In genomic region chr9:89969881-89970639, GRCh38 we compare ENCODE assay signal across 24 cellular contexts.
DNase-seq lines count a peak whose midpoint lies in the region; ATAC-seq, FAIRE-seq and TF ChIP-seq lines count a peak whose summit lies in the region.
"Had no signal": no experiment of that assay in that cellular context is flagged by ENCODE, and none has a peak within 500 bp of the region (broad histone marks: within the 10 kb centered on the region; RNA-seq: fewer than 3 reads in every experiment).

No MANE protein-coding gene starts in this region.

- FAIRE-seq in GM19239 (lab: Jason Lieb, UNC) = no peak
- FAIRE-seq: G401.6, TTC549 had no signal

- H3K27ac ChIP-seq in left lung = no peak overlapping the region
- H3K27ac ChIP-seq in upper lobe of right lung = no peak overlapping the region
- H3K27ac ChIP-seq: BLaER1 treated with 17β-estradiol and CSF1 and Interleukin-3, amounts not matched to agents 10 nM and 100 nM; SJSA1; stomach; tibial nerve had no signal

- ATAC-seq in left lung (peak; percentile 72), upper lobe of right lung (peak; percentile 38)
- ATAC-seq: esophagus mucosa; naive thymus-derived CD4-positive, alpha-beta T cell had no signal

- H3K4me3 Mint-ChIP-seq in activated naive CD4-positive, alpha-beta T cell treated with anti-CD3 and anti-CD28 coated beads, Interleukin-2, amount 50 U/mL, for 24 hours = no peak overlapping the region
- H3K4me3 Mint-ChIP-seq in activated T-helper 1 cell treated with anti-CD3 and anti-CD28 coated beads, Interleukin-12 subunit alpha, Interleukin-12 subunit beta, Interleukin-2, Interleukin-4 antibody, amounts not matched to agents 30 ng/mL and 10 ng/mL and 1 ng/mL, durations not matched to agents 14 hours and 24 hours and 36 hours = peak overlapping the region; percentile 2
- H3K4me3 Mint-ChIP-seq: activated naive CD4-positive, alpha-beta T cell treated with anti-CD3 and anti-CD28 coated beads, Interleukin-2, amount 10 ng/mL, durations not matched to agents 7 days and 5 days; naive thymus-derived CD4-positive, alpha-beta T cell had no signal

- H3K27me3 ChIP-seq in left lung (no peaks in the 10 kb centered on the region), upper lobe of right lung (no peaks in the 10 kb centered on the region)
- H3K27me3 ChIP-seq: BLaER1 treated with 17β-estradiol and CSF1 and Interleukin-3, amounts not matched to agents 10 nM and 100 nM; SJSA1; stomach; tibial nerve had no signal

- H3K36me3 ChIP-seq in left lung (no peaks in the 10 kb centered on the region), upper lobe of right lung (no peaks in the 10 kb centered on the region)
- H3K36me3 ChIP-seq: BLaER1 treated with 17β-estradiol and CSF1 and Interleukin-3, amounts not matched to agents 10 nM and 100 nM; SJSA1; stomach; tibial nerve had no signal

- peak overlapping the region; percentile 6 for H3K27ac Mint-ChIP-seq in activated naive CD4-positive, alpha-beta T cell treated with anti-CD3 and anti-CD28 coated beads, Interleukin-2, amount 50 U/mL, for 24 hours
- H3K27ac Mint-ChIP-seq in activated T-helper 1 cell treated with anti-CD3 and anti-CD28 coated beads, Interleukin-12 subunit alpha, Interleukin-12 subunit beta, Interleukin-2, Interleukin-4 antibody, amounts not matched to agents 30 ng/mL and 10 ng/mL and 1 ng/mL, durations not matched to agents 14 hours and 24 hours and 36 hours = peak overlapping the region; percentile 70
- H3K27ac Mint-ChIP-seq: activated naive CD4-positive, alpha-beta T cell treated with anti-CD3 and anti-CD28 coated beads, Interleukin-2, amount 10 ng/mL, durations not matched to agents 7 days and 5 days; naive thymus-derived CD4-positive, alpha-beta T cell had no signal

- no peaks in the 10 kb centered on the region for H3K27me3 Mint-ChIP-seq in activated naive CD4-positive, alpha-beta T cell treated with anti-CD3 and anti-CD28 coated beads, Interleukin-2, amount 50 U/mL, for 24 hours
- H3K27me3 Mint-ChIP-seq in activated T-helper 1 cell treated with anti-CD3 and anti-CD28 coated beads, Interleukin-12 subunit alpha, Interleukin-12 subunit beta, Interleukin-2, Interleukin-4 antibody, amounts not matched to agents 30 ng/mL and 10 ng/mL and 1 ng/mL, durations not matched to agents 14 hours and 24 hours and 36 hours (ENCODE audit: insufficient read depth) = no peaks in the 10 kb centered on the region
- H3K27me3 Mint-ChIP-seq: activated naive CD4-positive, alpha-beta T cell treated with anti-CD3 and anti-CD28 coated beads, Interleukin-2, amount 10 ng/mL, durations not matched to agents 7 days and 5 days had no signal

- TF ChIP-seq CTCF in left lung (IDR thresholded peaks at IDR 0.05) (no peak), upper lobe of right lung (IDR thresholded peaks at IDR 0.05) (no peak)

- H3K36me3 Mint-ChIP-seq in activated naive CD4-positive, alpha-beta T cell treated with anti-CD3 and anti-CD28 coated beads, Interleukin-2, amount 50 U/mL, for 24 hours = no peaks in the 10 kb centered on the region
- H3K36me3 Mint-ChIP-seq in activated T-helper 1 cell treated with anti-CD3 and anti-CD28 coated beads, Interleukin-12 subunit alpha, Interleukin-12 subunit beta, Interleukin-2, Interleukin-4 antibody, amounts not matched to agents 30 ng/mL and 10 ng/mL and 1 ng/mL, durations not matched to agents 14 hours and 24 hours and 36 hours (ENCODE audit: low read depth) = peaks cover 2% of the 10 kb centered on the region
- H3K36me3 Mint-ChIP-seq: activated naive CD4-positive, alpha-beta T cell treated with anti-CD3 and anti-CD28 coated beads, Interleukin-2, amount 10 ng/mL, durations not matched to agents 7 days and 5 days had no signal

- H3K4me1 ChIP-seq in left lung = no peaks in the 10 kb centered on the region
- peaks cover 4% of the 10 kb centered on the region for H3K4me1 ChIP-seq in upper lobe of right lung
- H3K4me1 ChIP-seq: SJSA1, tibial nerve had no signal

- H3K9me3 ChIP-seq in left lung (no peaks in the 10 kb centered on the region), upper lobe of right lung (no peaks in the 10 kb centered on the region)
- H3K9me3 ChIP-seq: BLaER1 treated with 17β-estradiol and CSF1 and Interleukin-3, amounts not matched to agents 10 nM and 100 nM; SJSA1; stomach; tibial nerve had no signal

- no peak for DNase-seq in activated naive CD4-positive, alpha-beta T cell treated with Interleukin-2 at 50 U/mL for 16 hours
- no peak for DNase-seq in activated T-helper 1 cell treated with anti-CD3 and anti-CD28 coated beads, Interleukin-12 subunit alpha, Interleukin-12 subunit beta, Interleukin-2, Interleukin-4 antibody, amounts not matched to agents 30 ng/mL and 10 ng/mL and 1 ng/mL, durations not matched to agents 14 hours and 24 hours and 36 hours (ENCODE audit: low spot score)
- DNase-seq in left lung (peak in 1 of 2 donors; percentile 42), upper lobe of right lung (no peak), T-helper 2 cell (no peak), GM19239 (ENCODE audit: insufficient read length, low spot score) (no peak)
- DNase-seq: activated naive CD4-positive, alpha-beta T cell treated with anti-CD3 and anti-CD28 coated beads, Interleukin-2, amount 10 ng/mL, durations not matched to agents 7 days and 5 days; activated T-cell treated with anti-CD3 and anti-CD28 coated beads, Interleukin-2, amount 50 U/mL, for 48 hours; aorta; foreskin fibroblast; H7; left cardiac atrium; naive thymus-derived CD4-positive, alpha-beta T cell; NCI-H2081 treated with DMSO at 0.1 percent for 48 hours; NCI-H226; occipital lobe; stomach had no signal

- H3K4me1 Mint-ChIP-seq in activated naive CD4-positive, alpha-beta T cell treated with anti-CD3 and anti-CD28 coated beads, Interleukin-2, amount 50 U/mL, for 24 hours = peaks cover 25% of the 10 kb centered on the region
- peaks cover 61% of the 10 kb centered on the region for H3K4me1 Mint-ChIP-seq in activated T-helper 1 cell treated with anti-CD3 and anti-CD28 coated beads, Interleukin-12 subunit alpha, Interleukin-12 subunit beta, Interleukin-2, Interleukin-4 antibody, amounts not matched to agents 30 ng/mL and 10 ng/mL and 1 ng/mL, durations not matched to agents 14 hours and 24 hours and 36 hours (ENCODE audit: low read depth)

- H3K4me3 ChIP-seq in left lung (no peak overlapping the region), upper lobe of right lung (no peak overlapping the region)
- H3K4me3 ChIP-seq: BLaER1 treated with 17β-estradiol and CSF1 and Interleukin-3, amounts not matched to agents 10 nM and 100 nM; SJSA1; stomach; tibial nerve had no signal

- intact Hi-C loops in activated T-helper 1 cell treated with anti-CD3 and anti-CD28 coated beads, Interleukin-12 subunit alpha, Interleukin-12 subunit beta, Interleukin-2, Interleukin-4 antibody, amounts not matched to agents 30 ng/mL and 10 ng/mL and 1 ng/mL, durations not matched to agents 14 hours and 24 hours and 36 hours (cut with micrococcal nuclease) = loop anchor here (1.0 to 5.0 kb wide), 3 partner anchors 13 to 127 kb away; no protein-coding TSS in a partner anchor
- intact Hi-C loops in left lung (cut with DNase I) (no loop called here), upper lobe of right lung (cut with DNase I) (no loop called here)

- H3K9me3 Mint-ChIP-seq in activated naive CD4-positive, alpha-beta T cell treated with anti-CD3 and anti-CD28 coated beads, Interleukin-2, amount 50 U/mL, for 24 hours = no peaks in the 10 kb centered on the region
- H3K9me3 Mint-ChIP-seq in activated T-helper 1 cell treated with anti-CD3 and anti-CD28 coated beads, Interleukin-12 subunit alpha, Interleukin-12 subunit beta, Interleukin-2, Interleukin-4 antibody, amounts not matched to agents 30 ng/mL and 10 ng/mL and 1 ng/mL, durations not matched to agents 14 hours and 24 hours and 36 hours = no peaks in the 10 kb centered on the region
- H3K9me3 Mint-ChIP-seq: activated naive CD4-positive, alpha-beta T cell treated with anti-CD3 and anti-CD28 coated beads, Interleukin-2, amount 10 ng/mL, durations not matched to agents 7 days and 5 days had no signal
